In genomic region chr9:35027871-35028270, GRCh38 we compare ENCODE assay signal across 27 cellular contexts. TPM values are rescaled to one million over a fixed set of nuclear protein-coding genes. Genes with fewer than 3 reads are reported as not detected.
DNase-seq lines count a peak whose midpoint lies in the region; ATAC-seq, FAIRE-seq and TF ChIP-seq lines count a peak whose summit lies in the region.
"Had no signal": no experiment of that assay in that cellular context is flagged by ENCODE, and none has a peak within 500 bp of the region (broad histone marks: within the 10 kb centered on the region; RNA-seq: fewer than 3 reads in every experiment).

No MANE protein-coding gene starts in this region.

- H4K20me1 ChIP-seq in K562 (replicated peaks; ENCODE audit: control insufficient read depth, insufficient read depth, low read length): no peaks in the 10 kb centered on the region

- H3K79me2 ChIP-seq in K562 (ENCODE audit: control insufficient read depth, insufficient read depth, low read length): no peaks in the 10 kb centered on the region
- H3K79me2 ChIP-seq: hepatocyte had no signal

- no peak for ATAC-seq in K562
- no peak for ATAC-seq in GM21619 (IDR thresholded peaks at IDR 0.05; ENCODE audit: unreplicated experiment)
- no peak for ATAC-seq in GM21529 (IDR thresholded peaks at IDR 0.05; ENCODE audit: unreplicated experiment)
- ATAC-seq: gastroesophageal sphincter; left lung; right lobe of liver; stimulated activated naive B cell treated with anti-CD40 and anti-IgM and Interleukin-4, amounts not matched to agents 10 μg/mL and 1 μg/mL and 100 μg/mL, for 72 hours had no signal

- CTCF ChIA-PET in K562 (lab: Yijun Ruan, JAX; ENCODE audit: low intra/inter-chr PET ratio): no interaction called here

- in situ Hi-C loops in K562 (cut with MboI): no loop called here

- TF ChIP-seq POLR2A in K562 (conservative IDR thresholded peaks at IDR 0.05) (no peak), H54 (IDR thresholded peaks at IDR 0.05; ENCODE audit: low read depth, low read length) (no peak)

- DNase-seq in NCI-H146 (lab: John Stamatoyannopoulos, UW) (peak; percentile 38), NCI-H146 treated with DMSO at 0.1 percent for 48 hours (lab: John Stamatoyannopoulos, UW; ENCODE audit: unreplicated experiment) (no peak), M059J (ENCODE audit: low read depth) (peak; percentile 43), K562 (ENCODE audit: extremely low read depth in 1 of 4, low spot score in 3 of 4) (no peak), H54 (ENCODE audit: insufficient read length, low spot score) (no peak)
- DNase-seq: 8988T; activated CD4-positive, alpha-beta memory T cell treated with anti-CD3 and anti-CD28 coated beads, Interleukin-2, amount 10 ng/mL, durations not matched to agents 7 days and 5 days; activated CD4-positive, CD25-positive, alpha-beta regulatory T cell treated with anti-CD3 and anti-CD28 coated beads, Interleukin-2, amount 50 U/mL, for 72 hours; activated CD8-positive, alpha-beta memory T cell treated with anti-CD3 and anti-CD28 coated beads, Interleukin-2, amount 50 U/mL, for 48 hours; activated naive CD8-positive, alpha-beta T cell treated with anti-CD3 and anti-CD28 coated beads for 36 hours; central memory CD4-positive, alpha-beta T cell; immature natural killer cell; KG1; left lung; NCI-H1694 treated with DMSO at 0.1 percent for 48 hours; NCI-H526; right lobe of liver; RPMI8226; stimulated activated CD4-positive, alpha-beta T cell treated with anti-CD3 and anti-CD28 coated beads, Interleukin-4, amount 100 ng/mL, for 24 hours; stimulated activated naive B cell treated with anti-CD40 and anti-IgM and Interleukin-4, amounts not matched to agents 10 μg/mL and 1 μg/mL and 100 μg/mL, for 72 hours had no signal

- no peaks in the 10 kb centered on the region for H3K9me3 ChIP-seq in K562 (replicated peaks; ENCODE audit: control insufficient read depth, insufficient read depth, low read depth, low read length)
- no peaks in the 10 kb centered on the region for H3K9me3 ChIP-seq in thymus (ENCODE audit: control insufficient read depth)
- H3K9me3 ChIP-seq: gastroesophageal sphincter, left lung, right lobe of liver had no signal

- H3K4me1 ChIP-seq in K562 (replicated peaks in 1 of 2; ENCODE audit: control insufficient read depth in 2 of 2, insufficient read depth in 2 of 2, low read length in 2 of 2) (peaks cover 8 to 28% of the 10 kb centered on the region in 2 experiments; a peak in 4 of 5 replicates), thymus (ENCODE audit: control insufficient read depth, insufficient read depth, low read length) (peaks cover 20% of the 10 kb centered on the region)
- H3K4me1 ChIP-seq: gastroesophageal sphincter, left lung had no signal

- WGBS in K562 (ENCODE audit: insufficient coverage, low coverage, missing lambda C conversion rate): 0% methylated on average over 1 of the region's 1 CpG
- WGBS in thymus: 1% methylated on average over 1 of the region's 1 CpG

- intact Hi-C loops in K562 (cut with micrococcal nuclease): no loop called here

- TF ChIP-seq CTCF in K562 (IDR thresholded peaks at IDR 0.05 in 2 of 3, conservative IDR thresholded peaks at IDR 0.05 in 1 of 3; ENCODE audit: insufficient read depth in 2 of 3, low read depth in 1 of 3, low read length in 3 of 3): no peak

- H3K27me3 ChIP-seq in K562 (ENCODE audit: control insufficient read depth in 2 of 2, insufficient read depth in 2 of 2, low read length in 2 of 2) (no peaks in the 10 kb centered on the region), thymus (ENCODE audit: control insufficient read depth, insufficient read depth) (no peaks in the 10 kb centered on the region)
- H3K27me3 ChIP-seq: gastroesophageal sphincter, hepatocyte, left lung, right lobe of liver had no signal

- FAIRE-seq in K562 (lab: Jason Lieb, UNC) (no peak), H54 (lab: Jason Lieb, UNC) (no peak)
- FAIRE-seq: GM12891, TTC549 had no signal

- H3K36me3 ChIP-seq in K562 (ENCODE audit: control insufficient read depth, insufficient read depth, low read length) (no peaks in the 10 kb centered on the region; the same call in 2 of the 3 replicates), thymus (ENCODE audit: control insufficient read depth, insufficient read depth) (no peaks in the 10 kb centered on the region)
- H3K36me3 ChIP-seq: left lung, right lobe of liver had no signal

- peak overlapping the region; percentile 79; the same call in 1 of the 3 replicates for H3K27ac ChIP-seq in K562 (ENCODE audit: extremely low read depth, low read depth, low read length)
- peak overlapping the region; percentile 43 for H3K27ac ChIP-seq in thymus (ENCODE audit: low read depth)
- H3K27ac ChIP-seq: gastroesophageal sphincter, left lung had no signal

- TF ChIP-seq EP300 in K562 (IDR thresholded peaks at IDR 0.05; ENCODE audit: low read length): no peak

- POLR2A ChIA-PET in K562 (lab: Yijun Ruan, JAX): interaction anchor here (1.0 kb wide), 1 partner anchor 18 kb away, joined by 4 read pairs; no protein-coding TSS in a partner anchor

- H3K9ac ChIP-seq in K562 (ENCODE audit: insufficient read depth in 1 of 2, low read depth in 2 of 2, low read length in 2 of 2): no peak overlapping the region

- no TSS peak for BruUV-seq in K562 (replicated peaks; lab: Mats Ljungman, UMichigan)

- no peak overlapping the region for H2AFZ ChIP-seq in K562 (ENCODE audit: low read depth, low read length)
- H2AFZ ChIP-seq: hepatocyte had no signal

- no peaks in the 10 kb centered on the region for H3K9me1 ChIP-seq in K562 (ENCODE audit: control insufficient read depth, insufficient read depth, low read length)

- no peak for TF ChIP-seq RAD21 in K562 (CRISPR knock-in tag; conservative IDR thresholded peaks at IDR 0.05 in 1 of 2, IDR thresholded peaks at IDR 0.05 in 1 of 2)

- H3K4me2 ChIP-seq in K562 (ENCODE audit: insufficient read depth, low read length): no peak overlapping the region
- H3K4me2 ChIP-seq: hepatocyte had no signal

- H3K4me3 ChIP-seq in K562 (no peak overlapping the region), thymus (ENCODE audit: low read length) (no peak overlapping the region)
- H3K4me3 ChIP-seq: gastroesophageal sphincter, hepatocyte, left lung, right lobe of liver had no signal

RNA-seq across cellular contexts. Expression of gene DNAJB5, which starts 38.3 kb away (rescaled TPM):
- 18.0 and 23.1 TPM in 2 replicates for total RNA-seq in M059J (2014; rRNA removed; shearing (Covaris generic))
- 1.4 and 3.1 TPM in 2 replicates for total RNA-seq in K562 (2011; cell fraction: chromatin; rRNA removed; ENCODE audit: low replicate concordance)
- 1.7 and 1.8 TPM in 2 replicates for total RNA-seq in K562 (2011; cell fraction: nucleolus; rRNA removed)
- 1.8 and 3.4 TPM in 2 replicates for total RNA-seq in K562 (2011; cell fraction: nucleoplasm; rRNA removed)
- total RNA-seq in K562 (2014; rRNA removed) (4.1 and 5.2 TPM in 2 replicates), K562 (2014; rRNA removed; fragmentation: Illumina TruSeq; extraction: Trizol) (3.7 TPM in 2 replicates), K562 (2015; rRNA removed; fragmentation: Illumina TruSeq; extraction: Trizol) (2.6 and 2.7 TPM in 2 replicates), K562 (2021) (3.6 and 4.4 TPM in 2 replicates)
- polyA plus RNA-seq in K562 (2011; rRNA removed) (1.5 and 1.7 TPM in 2 replicates), K562 (2014; fragmentation: Illumina TruSeq; extraction: Trizol) (7.4 and 7.8 TPM in 2 replicates), K562 (2014; fragmentation: Nextera tagmentation; extraction: Ambion mirVana) (under 1 TPM; 0.15 to 0.63 TPM), K562 (2014; rRNA removed) (3.7 and 4.2 TPM in 2 replicates), thymus (13.4 TPM)
- 2.7 and 2.8 TPM in 2 replicates for polyA plus RNA-seq in K562 (2011; cell fraction: cytosol; rRNA removed)
- polyA plus RNA-seq in K562 (2011; cell fraction: nucleus; rRNA removed): 2.3 and 4.1 TPM in 2 replicates
- 4.6 and 5.0 TPM in 2 replicates for polyA plus RNA-seq in K562 (2012)
- polyA minus RNA-seq in K562 (2011; rRNA and poly(A)+ RNA removed): 1.0 and 1.6 TPM in 2 replicates
- polyA minus RNA-seq in K562 (2011; cell fraction: cytosol; rRNA and poly(A)+ RNA removed): 1.1 and 1.2 TPM in 2 replicates
- 1.2 and 1.4 TPM in 2 replicates for polyA minus RNA-seq in K562 (2011; cell fraction: nucleus; rRNA and poly(A)+ RNA removed)

RNA-seq across cellular contexts. Expression of gene VCP, which starts 44.6 kb away (rescaled TPM):
- total RNA-seq in M059J (2014; rRNA removed; shearing (Covaris generic)): 269 and 438 TPM in 2 replicates
- 216 and 351 TPM in 2 replicates for total RNA-seq in K562 (2011; cell fraction: chromatin; rRNA removed; ENCODE audit: low replicate concordance)
- 188 and 217 TPM in 2 replicates for total RNA-seq in K562 (2011; cell fraction: nucleolus; rRNA removed)
- 152 and 172 TPM in 2 replicates for total RNA-seq in K562 (2011; cell fraction: nucleoplasm; rRNA removed)
- total RNA-seq in K562 (2014; rRNA removed) (192 and 235 TPM in 2 replicates), K562 (2014; rRNA removed; fragmentation: Illumina TruSeq; extraction: Trizol) (199 and 201 TPM in 2 replicates), K562 (2015; rRNA removed; fragmentation: Illumina TruSeq; extraction: Trizol) (199 TPM in 2 replicates), K562 (2021) (232 and 256 TPM in 2 replicates)
- polyA plus RNA-seq in K562 (2011; rRNA removed) (221 and 257 TPM in 2 replicates), K562 (2014; fragmentation: Illumina TruSeq; extraction: Trizol) (209 and 259 TPM in 2 replicates), K562 (2014; fragmentation: Nextera tagmentation; extraction: Ambion mirVana) (10 to 100 TPM in 1 of 2 experiments, 1 to 10 TPM in 1; 7.1 to 15.6 TPM), K562 (2014; rRNA removed) (128 and 140 TPM in 2 replicates), thymus (71.1 TPM)
- 155 and 189 TPM in 2 replicates for polyA plus RNA-seq in K562 (2011; cell fraction: cytosol; rRNA removed)
- polyA plus RNA-seq in K562 (2011; cell fraction: nucleus; rRNA removed): 183 and 202 TPM in 2 replicates
- 167 and 233 TPM in 2 replicates for polyA plus RNA-seq in K562 (2012)
- 359 and 459 TPM in 2 replicates for polyA minus RNA-seq in K562 (2011; rRNA and poly(A)+ RNA removed)
- polyA minus RNA-seq in K562 (2011; cell fraction: cytosol; rRNA and poly(A)+ RNA removed): 187 and 265 TPM in 2 replicates
- 78.8 and 118 TPM in 2 replicates for polyA minus RNA-seq in K562 (2011; cell fraction: nucleus; rRNA and poly(A)+ RNA removed)

RNA-seq across cellular contexts. Expression of gene FANCG, which starts 51.9 kb away (rescaled TPM):
- 37.1 and 46.7 TPM in 2 replicates for total RNA-seq in M059J (2014; rRNA removed; shearing (Covaris generic))
- total RNA-seq in K562 (2011; cell fraction: chromatin; rRNA removed; ENCODE audit: low replicate concordance): 129 and 224 TPM in 2 replicates
- total RNA-seq in K562 (2011; cell fraction: nucleolus; rRNA removed): 134 and 157 TPM in 2 replicates
- total RNA-seq in K562 (2011; cell fraction: nucleoplasm; rRNA removed): 133 and 142 TPM in 2 replicates
- total RNA-seq in K562 (2014; rRNA removed) (27.3 and 30.8 TPM in 2 replicates), K562 (2014; rRNA removed; fragmentation: Illumina TruSeq; extraction: Trizol) (26.4 and 28.3 TPM in 2 replicates), K562 (2015; rRNA removed; fragmentation: Illumina TruSeq; extraction: Trizol) (30.0 and 31.0 TPM in 2 replicates), K562 (2021) (38.4 and 41.2 TPM in 2 replicates)
- polyA plus RNA-seq in K562 (2011; rRNA removed) (30.4 and 34.6 TPM in 2 replicates), K562 (2014; fragmentation: Illumina TruSeq; extraction: Trizol) (33.3 and 34.4 TPM in 2 replicates), K562 (2014; fragmentation: Nextera tagmentation; extraction: Ambion mirVana) (10 to 100 TPM in 1 of 2 experiments, 1 to 10 TPM in 1; 7.5 to 12.2 TPM), K562 (2014; rRNA removed) (39.0 and 43.9 TPM in 2 replicates), thymus (33.7 TPM)
- 27.2 and 33.0 TPM in 2 replicates for polyA plus RNA-seq in K562 (2011; cell fraction: cytosol; rRNA removed)
- 203 and 225 TPM in 2 replicates for polyA plus RNA-seq in K562 (2011; cell fraction: nucleus; rRNA removed)
- polyA plus RNA-seq in K562 (2012): 40.8 and 55.4 TPM in 2 replicates
- 17.1 and 23.9 TPM in 2 replicates for polyA minus RNA-seq in K562 (2011; rRNA and poly(A)+ RNA removed)
- polyA minus RNA-seq in K562 (2011; cell fraction: cytosol; rRNA and poly(A)+ RNA removed): 14.3 and 32.8 TPM in 2 replicates
- 57.6 and 74.3 TPM in 2 replicates for polyA minus RNA-seq in K562 (2011; cell fraction: nucleus; rRNA and poly(A)+ RNA removed)

Comparison
In these comparisons a context has a peak if more than half of its experiments do, and no peak if none do; other contexts are left out.
1. DNase-seq: peak in NCI-H146 (single experiment) and M059J (single experiment); none in NCI-H146 treated with DMSO at 0.1 percent for 48 hours (single experiment), K562 (0 of 4) and H54 (single experiment).